Comparison of ENCODE assay signal across 8 cellular contexts in the genomic region with DNA sequence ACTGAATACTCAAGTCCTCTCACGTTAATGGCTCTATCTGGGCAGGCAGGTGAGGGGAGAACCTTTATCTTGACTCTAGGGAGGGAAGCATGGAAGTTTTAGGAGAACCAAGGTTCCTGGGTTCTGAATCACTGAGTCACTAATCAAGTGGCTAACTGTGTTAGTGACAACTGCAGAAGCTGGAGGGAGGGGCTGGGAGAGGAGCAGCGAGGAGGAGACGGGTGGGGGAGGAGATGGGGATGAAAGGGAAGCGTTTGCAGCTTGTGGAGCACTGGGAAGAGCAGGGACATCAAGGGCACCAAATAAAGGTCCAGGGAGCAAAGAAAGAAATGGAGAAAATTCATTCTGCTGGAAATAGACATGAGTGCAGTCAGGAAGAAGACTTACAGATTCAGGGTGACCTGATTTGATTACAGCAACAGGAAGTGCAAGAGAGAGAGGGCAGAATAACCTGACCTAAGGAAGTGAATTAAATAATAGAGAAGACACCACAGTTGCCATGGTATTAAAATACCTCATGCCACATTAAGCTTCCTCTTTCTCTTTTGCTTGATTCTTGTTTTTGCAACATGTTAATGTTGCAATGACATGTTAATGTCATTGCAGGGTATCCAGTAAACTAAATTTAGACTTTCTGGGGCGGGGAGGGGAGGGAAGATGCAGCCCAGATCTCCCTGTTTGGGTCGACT. TPM values are rescaled to one million over a fixed set of nuclear protein-coding genes. Genes with fewer than 3 reads are reported as not detected.
DNase-seq lines count a peak whose midpoint lies in the region; ATAC-seq, FAIRE-seq and TF ChIP-seq lines count a peak whose summit lies in the region.

No MANE protein-coding gene starts in this region.

- WGBS in smooth muscle cell (ENCODE audit: low lambda C conversion rate), result 27% methylated on average over 6 of the region's 6 CpGs

- peak overlapping the region; percentile 48; the same call in 1 of the 2 replicates for H2AFZ ChIP-seq in OCI-LY1 (ENCODE audit: low read length)
- no peak overlapping the region for H2AFZ ChIP-seq in smooth muscle cell (ENCODE audit: low read depth)

- no peak for ATAC-seq in left colon

- H3K27me3 ChIP-seq in OCI-LY1 (ENCODE audit: insufficient read depth, low read length) (no peaks in the 10 kb centered on the region), smooth muscle cell (ENCODE audit: low read depth) (no peaks in the 10 kb centered on the region)

- H3K9me3 ChIP-seq in OCI-LY1 (ENCODE audit: low read length), result no peaks in the 10 kb centered on the region
- H3K9me3 ChIP-seq in smooth muscle cell (replicated peaks; ENCODE audit: low read depth), result no peaks in the 10 kb centered on the region

- peak overlapping the region; percentile 23; the same call in 1 of the 2 replicates for H3K9ac ChIP-seq in OCI-LY1 (ENCODE audit: low read length)
- H3K9ac ChIP-seq in smooth muscle cell (ENCODE audit: low read depth), result no peak overlapping the region

- FAIRE-seq in endometrium (lab: Jason Lieb, UNC), result peak; percentile 70

- no peaks in the 10 kb centered on the region for H3K9me2 ChIP-seq in OCI-LY1 (ENCODE audit: low read depth, low read length)

- DNase-seq in NCI-H748 (lab: John Stamatoyannopoulos, UW; ENCODE audit: unreplicated experiment) (peak; percentile 4), NCI-H748 treated with DMSO at 0.1 percent for 48 hours (lab: John Stamatoyannopoulos, UW) (no peak), smooth muscle cell (lab: John Stamatoyannopoulos, UW; ENCODE audit: unreplicated experiment) (peak; percentile 1), AG20443 (ENCODE audit: low spot score) (no peak), left colon (no peak)
- DNase-seq in effector CD4-positive, alpha-beta T cell, result no peak

- H3K79me2 ChIP-seq in OCI-LY1 (ENCODE audit: insufficient read depth, low read length), result no peaks in the 10 kb centered on the region
- no peaks in the 10 kb centered on the region for H3K79me2 ChIP-seq in smooth muscle cell (ENCODE audit: low read depth)

- TF ChIP-seq CTCF in OCI-LY1 (IDR thresholded peaks at IDR 0.05; ENCODE audit: low read length) (no peak), smooth muscle cell (IDR thresholded peaks at IDR 0.05; ENCODE audit: borderline replicate concordance, insufficient read depth, poor library complexity, severe bottlenecking) (no peak)

- H3K4me3 ChIP-seq in OCI-LY1 (ENCODE audit: low read depth, low read length, poor library complexity, severe bottlenecking) (peak overlapping the region; percentile 42), smooth muscle cell (no peak overlapping the region)

- H4K20me1 ChIP-seq in OCI-LY1 (ENCODE audit: insufficient read depth, low read length), result no peaks in the 10 kb centered on the region
- H4K20me1 ChIP-seq in smooth muscle cell (ENCODE audit: low read depth), result no peaks in the 10 kb centered on the region

- H3F3A ChIP-seq in OCI-LY1 (ENCODE audit: insufficient read depth, low read length) (no peaks in the 10 kb centered on the region), smooth muscle cell (ENCODE audit: low read depth) (peaks cover 25% of the 10 kb centered on the region)

- H3K27ac ChIP-seq in OCI-LY1 (ENCODE audit: low read depth, low read length, poor library complexity, severe bottlenecking) (peak overlapping the region; percentile 60), smooth muscle cell (ENCODE audit: low read depth) (peak overlapping the region; percentile 23)

- H3K4me1 ChIP-seq in OCI-LY1 (ENCODE audit: insufficient read depth, low read length, severe bottlenecking) (peaks cover 33% of the 10 kb centered on the region), smooth muscle cell (ENCODE audit: low read depth) (peaks cover 18% of the 10 kb centered on the region)

- no peaks in the 10 kb centered on the region for H3K36me3 ChIP-seq in OCI-LY1 (ENCODE audit: insufficient read depth, low read length)
- no peaks in the 10 kb centered on the region for H3K36me3 ChIP-seq in smooth muscle cell (ENCODE audit: low read depth)

- intact Hi-C loops in left colon (cut with DNase I, micrococcal nuclease), result no loop called here

- H3K4me2 ChIP-seq in OCI-LY1 (ENCODE audit: low read length) (peak overlapping the region; percentile 62), smooth muscle cell (peak overlapping the region; percentile 52)

RNA-seq across cellular contexts. Expression of a gene that starts 4.5 kb away (rescaled TPM):
- total RNA-seq in smooth muscle cell (34.2 and 39.3 TPM in 2 replicates), left colon (10 to 100 TPM; 17.6 to 23.8 TPM)
- polyA plus RNA-seq in smooth muscle cell, result 8.5 and 10.2 TPM in 2 replicates

Comparison
In these comparisons a context has a peak if more than half of its experiments do, and no peak if none do; other contexts are left out.
1. DNase-seq: peak in NCI-H748 (single experiment) and smooth muscle cell (single experiment); none in NCI-H748 treated with DMSO at 0.1 percent for 48 hours (single experiment), effector CD4-positive, alpha-beta T cell (single experiment), AG20443 (single experiment) and left colon (0 of 2).